ENCODE assay signal across 14 cellular contexts in the genomic region with DNA sequence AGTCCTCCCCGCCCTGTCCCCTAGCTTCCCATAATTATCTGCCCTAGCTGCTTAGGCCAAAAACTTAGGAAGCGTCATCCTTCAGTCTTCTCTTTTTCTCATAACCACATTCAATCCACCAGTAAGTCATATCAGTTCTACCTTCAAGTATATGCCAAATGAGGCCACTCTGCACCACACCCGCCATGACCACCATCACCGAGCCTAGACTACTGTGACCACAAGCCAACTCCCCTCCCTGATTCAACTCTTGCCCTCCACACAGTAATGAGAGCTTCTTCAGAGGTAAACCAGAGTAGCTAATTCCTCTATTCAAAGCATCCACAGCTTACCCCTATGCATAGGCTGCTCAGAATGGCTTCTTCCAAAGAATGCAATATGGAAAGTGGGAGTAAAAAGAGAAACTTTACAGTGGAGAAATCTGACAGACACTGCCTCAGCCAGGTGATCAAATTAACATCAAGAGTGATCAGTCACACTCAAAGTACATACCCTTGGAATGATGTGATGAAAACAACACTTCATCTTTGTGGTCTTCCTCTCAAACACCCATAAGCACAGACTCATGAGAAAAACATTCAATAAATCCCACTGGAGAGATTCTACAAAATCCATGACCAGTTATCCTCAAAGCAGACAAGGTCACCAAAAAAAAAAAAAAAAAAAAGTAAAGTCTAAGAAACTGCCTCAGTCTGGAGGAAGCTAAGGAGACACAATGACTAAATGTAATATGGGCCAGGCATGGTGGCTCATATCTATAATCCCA. TPM values are rescaled to one million over a fixed set of nuclear protein-coding genes. Genes with fewer than 3 reads are reported as not detected.
A peak's percentile ranks its signal among the peaks of the same experiment; 100 is the strongest.
DNase-seq lines count a peak whose midpoint lies in the region; ATAC-seq and TF ChIP-seq lines count a peak whose summit lies in the region.
"Had no signal": no experiment of that assay in that cellular context is flagged by ENCODE, and none has a peak within 500 bp of the region (broad histone marks: within the 10 kb centered on the region; RNA-seq: fewer than 3 reads in every experiment).

No MANE protein-coding gene starts in this region.

- H3K4me3 ChIP-seq in mammary epithelial cell (replicated peaks in 1 of 3; ENCODE audit: insufficient read depth in 1 of 3, low read depth in 2 of 3, low read length in 3 of 3) (no peak overlapping the region), SK-N-MC (no peak overlapping the region; the same call in 1 of the 2 replicates), heart left ventricle (no peak overlapping the region)
- H3K4me3 ChIP-seq: hepatocyte had no signal

- dilution Hi-C loops in mammary epithelial cell (cut with HindIII; ENCODE audit: low sequenced_read_pairs): no loop called here

- H3K9me3 Mint-ChIP-seq in MCF 10A (ENCODE audit: unreplicated experiment) (no peaks in the 10 kb centered on the region), nephron progenitor cell (no peaks in the 10 kb centered on the region)
- H3K9me3 Mint-ChIP-seq: activated naive CD4-positive, alpha-beta T cell treated with anti-CD3 and anti-CD28 coated beads, Interleukin-2, amount 10 ng/mL, durations not matched to agents 7 days and 5 days; WTC11 had no signal

- BruUV-seq in MCF 10A (replicated peaks; lab: Mats Ljungman, UMichigan): no TSS peak
- no TSS peak for BruUV-seq in mammary epithelial cell (replicated peaks; lab: Mats Ljungman, UMichigan)

- WGBS in mammary epithelial cell (ENCODE audit: low coverage, missing lambda C conversion rate): 93% methylated on average over 4 of the region's 4 CpGs
- 89 to 96% (median 90%) methylated on average over 4 of the region's 4 CpGs for WGBS in heart left ventricle, 4 donors

- H3K27me3 Mint-ChIP-seq in MCF 10A (ENCODE audit: insufficient read depth, unreplicated experiment): no peaks in the 10 kb centered on the region
- H3K27me3 Mint-ChIP-seq in nephron progenitor cell (ENCODE audit: low read depth, poor library complexity): no peaks in the 10 kb centered on the region

- ATAC-seq in heart left ventricle: no peak
- ATAC-seq in GM18519 (IDR thresholded peaks at IDR 0.05; ENCODE audit: low FRiP score, unreplicated experiment): no peak

- H3K9ac ChIP-seq in mammary epithelial cell (ENCODE audit: insufficient read depth, low read length) (no peak overlapping the region), SK-N-MC (ENCODE audit: insufficient read length) (no peak overlapping the region)

- no peak overlapping the region for H2AFZ ChIP-seq in mammary epithelial cell (ENCODE audit: low read depth, low read length)
- H2AFZ ChIP-seq: hepatocyte had no signal

- peaks cover 31% of the 10 kb centered on the region for H3K4me1 Mint-ChIP-seq in MCF 10A (ENCODE audit: insufficient read depth, unreplicated experiment)
- peaks cover 25% of the 10 kb centered on the region for H3K4me1 Mint-ChIP-seq in nephron progenitor cell
- H3K4me1 Mint-ChIP-seq: activated naive CD4-positive, alpha-beta T cell treated with anti-CD3 and anti-CD28 coated beads, Interleukin-2, amount 10 ng/mL, durations not matched to agents 7 days and 5 days had no signal

- no peaks in the 10 kb centered on the region for H3K36me3 ChIP-seq in mammary epithelial cell (ENCODE audit: insufficient read depth, low read length)
- no peaks in the 10 kb centered on the region for H3K36me3 ChIP-seq in SK-N-MC (ENCODE audit: insufficient read depth, low read length)
- H3K36me3 ChIP-seq in heart left ventricle: no peaks in the 10 kb centered on the region

- H3K4me2 ChIP-seq in mammary epithelial cell (ENCODE audit: insufficient read depth, low read depth, low read length): no peak overlapping the region

- TF ChIP-seq POLR2A in heart left ventricle (IDR thresholded peaks at IDR 0.05): no peak

- H4K20me1 ChIP-seq in mammary epithelial cell (ENCODE audit: insufficient read depth, low read length): no peaks in the 10 kb centered on the region

- intact Hi-C loops in MCF 10A (cut with micrococcal nuclease) (no loop called here), mammary epithelial cell (cut with micrococcal nuclease) (no loop called here), heart left ventricle (cut with DNase I) (no loop called here)

- DNase-seq in MCF 10A (ENCODE audit: unreplicated experiment) (no peak), mammary epithelial cell (no peak), SK-N-MC (ENCODE audit: low read depth, low spot score) (no peak), glomerular visceral epithelial cell (ENCODE audit: extremely low spot score) (peak; percentile 77), nephron progenitor cell (no peak), activated gamma-delta T cell (lab: John Stamatoyannopoulos, UW) (no peak), heart left ventricle (no peak)
- DNase-seq: 8988T; activated naive CD4-positive, alpha-beta T cell treated with anti-CD3 and anti-CD28 coated beads, Interleukin-2, amount 10 ng/mL, durations not matched to agents 7 days and 5 days; central memory CD4-positive, alpha-beta T cell had no signal

- CTCF ChIA-PET in MCF 10A (lab: Yijun Ruan, JAX) (interaction anchor here (0.6 kb wide), 2 partner anchors 118 to 509 kb away, joined by 3 to 6 read pairs; no protein-coding TSS in a partner anchor), mammary epithelial cell (lab: Charles Lee; ENCODE audit: low non-redundant PET) (no interaction called here)

- in situ Hi-C loops in mammary epithelial cell (cut with MboI; ENCODE audit: low sequenced_read_pairs in 2 of 2): loop anchor here in 1 of 2 donors (10.0 kb wide), 1 partner anchor 89 kb away; no protein-coding TSS in a partner anchor

- POLR2A ChIA-PET in MCF 10A (lab: Yijun Ruan, JAX): no interaction called here

- H3K36me3 Mint-ChIP-seq in MCF 10A (ENCODE audit: insufficient read depth, unreplicated experiment): no peaks in the 10 kb centered on the region
- peaks cover 5% of the 10 kb centered on the region for H3K36me3 Mint-ChIP-seq in nephron progenitor cell (ENCODE audit: low read depth)
- H3K36me3 Mint-ChIP-seq: activated naive CD4-positive, alpha-beta T cell treated with anti-CD3 and anti-CD28 coated beads, Interleukin-2, amount 10 ng/mL, durations not matched to agents 7 days and 5 days; WTC11 had no signal

- TF ChIP-seq CTCF in MCF 10A (IDR thresholded peaks at IDR 0.05; ENCODE audit: unreplicated experiment) (no peak), mammary epithelial cell (conservative IDR thresholded peaks at IDR 0.05 in 1 of 2, IDR thresholded peaks at IDR 0.05 in 1 of 2; ENCODE audit: extremely low read depth in 1 of 2, insufficient read depth in 1 of 2, low read depth in 1 of 2, low read length in 2 of 2) (no peak), nephron progenitor cell (IDR thresholded peaks at IDR 0.05) (no peak), heart left ventricle (IDR thresholded peaks at IDR 0.05) (no peak)

- peaks cover 88% of the 10 kb centered on the region for H3K79me2 ChIP-seq in mammary epithelial cell (ENCODE audit: insufficient read depth, low read length)

- peak overlapping the region; percentile 8 for H3K27ac Mint-ChIP-seq in MCF 10A (ENCODE audit: low read depth, unreplicated experiment)
- H3K27ac Mint-ChIP-seq in nephron progenitor cell: no peak overlapping the region
- H3K27ac Mint-ChIP-seq: activated naive CD4-positive, alpha-beta T cell treated with anti-CD3 and anti-CD28 coated beads, Interleukin-2, amount 10 ng/mL, durations not matched to agents 7 days and 5 days; WTC11 had no signal

- H3K9me3 ChIP-seq in mammary epithelial cell (replicated peaks; ENCODE audit: insufficient read depth, low read length): no peaks in the 10 kb centered on the region
- no peaks in the 10 kb centered on the region; the same call in 1 of the 2 replicates for H3K9me3 ChIP-seq in SK-N-MC (ENCODE audit: low read depth, low read length)
- peaks cover 0 to 9% (median 0%) of the 10 kb centered on the region in 12 donors for H3K9me3 ChIP-seq in heart left ventricle

- H3K4me1 ChIP-seq in mammary epithelial cell (ENCODE audit: insufficient read depth, low read length) (peaks cover 22% of the 10 kb centered on the region), heart left ventricle (peaks cover 0 to 9% (median 0%) of the 10 kb centered on the region in 12 donors)

- no peak overlapping the region for H3K4me3 Mint-ChIP-seq in MCF 10A (ENCODE audit: unreplicated experiment)
- no peak overlapping the region for H3K4me3 Mint-ChIP-seq in nephron progenitor cell
- H3K4me3 Mint-ChIP-seq: activated naive CD4-positive, alpha-beta T cell treated with anti-CD3 and anti-CD28 coated beads, Interleukin-2, amount 10 ng/mL, durations not matched to agents 7 days and 5 days; WTC11 had no signal

- H3K27me3 ChIP-seq in mammary epithelial cell (ENCODE audit: insufficient read depth, low read length): no peaks in the 10 kb centered on the region
- H3K27me3 ChIP-seq in heart left ventricle: no peaks in the 10 kb centered on the region
- H3K27me3 ChIP-seq: hepatocyte had no signal

- no peak overlapping the region for H3K27ac ChIP-seq in mammary epithelial cell (ENCODE audit: insufficient read depth, low read depth, low read length)
- H3K27ac ChIP-seq in SK-N-MC: peak overlapping the region; percentile 98; the same call in 1 of the 2 replicates
- H3K27ac ChIP-seq in heart left ventricle: no peak overlapping the region
- H3K27ac ChIP-seq: hepatocyte, HL-60 had no signal

RNA-seq across cellular contexts. Expression of a gene that starts 17.7 kb away (rescaled TPM):
- total RNA-seq in MCF 10A (2022) (30.1 and 34.7 TPM in 2 replicates), mammary epithelial cell (100 to 1,000 TPM in 1 of 2 donors, 10 to 100 TPM in 1; 14.8 to 103 TPM), heart left ventricle (10 to 100 TPM; 12.9 to 34.9 (median 17.3) TPM)
- polyA plus RNA-seq in mammary epithelial cell (57.0 TPM), heart left ventricle (10 to 100 TPM in 1 of 2 donors, 1 to 10 TPM in 1; 4.5 to 16.1 TPM)
- 51.4 TPM for polyA minus RNA-seq in mammary epithelial cell
